Comparison of ENCODE assay signal across 16 cellular contexts in genomic region chr3:185728630-185729334, GRCh38.
DNase-seq lines count a peak whose midpoint lies in the region; ATAC-seq, FAIRE-seq and TF ChIP-seq lines count a peak whose summit lies in the region.
"Had no signal": no experiment of that assay in that cellular context is flagged by ENCODE, and none has a peak within 500 bp of the region (broad histone marks: within the 10 kb centered on the region; RNA-seq: fewer than 3 reads in every experiment).

No MANE protein-coding gene starts in this region.

- TF ChIP-seq CTCF in HepG2 (CRISPR knock-in tag; IDR thresholded peaks at IDR 0.05) (no peak), right lobe of liver (IDR thresholded peaks at IDR 0.05) (no peak), fibroblast of lung (conservative IDR thresholded peaks at IDR 0.05 in 1 of 2, IDR thresholded peaks at IDR 0.05 in 1 of 2; ENCODE audit: low read depth in 1 of 2, low read length in 2 of 2) (no peak), type B pancreatic cell (conservative IDR thresholded peaks at IDR 0.05) (no peak), sigmoid colon (IDR thresholded peaks at IDR 0.05) (no peak)

- no peak for ATAC-seq in HepG2
- ATAC-seq in right lobe of liver = no peak
- ATAC-seq: activated naive CD8-positive, alpha-beta T cell treated with anti-CD3 and anti-CD28 coated beads, Interleukin-2, amount 50 U/mL, for 24 hours had no signal

- H3K4me2 ChIP-seq in HepG2 (ENCODE audit: low read depth, low read length) (no peak overlapping the region; the same call in 1 of the 2 replicates), fibroblast of lung (ENCODE audit: extremely low read depth, insufficient read depth, low read length) (peak overlapping the region; percentile 79)

- peaks cover 46% of the 10 kb centered on the region for H3K4me1 Mint-ChIP-seq in type B pancreatic cell (ENCODE audit: unreplicated experiment)
- H3K4me1 Mint-ChIP-seq: activated naive CD8-positive, alpha-beta T cell treated with anti-CD3 and anti-CD28 coated beads, Interleukin-2, amount 50 U/mL, for 24 hours had no signal

- H3K4me3 ChIP-seq in HepG2 (replicated peaks in 1 of 3; ENCODE audit: insufficient read depth in 1 of 3, low read depth in 2 of 3, low read length in 3 of 3) (no peak overlapping the region), right lobe of liver (no peak overlapping the region), SK-N-MC (peak overlapping the region; percentile 42), fibroblast of lung (replicated peaks in 1 of 4; ENCODE audit: control extremely low read depth in 1 of 4, insufficient read depth in 1 of 4, low read depth in 3 of 4, low read length in 4 of 4) (peak overlapping the region in 1 of 4 experiments; percentile 9), sigmoid colon (no peak overlapping the region)

- intact Hi-C loops in HepG2 (cut with micrococcal nuclease; ENCODE audit: unreplicated experiment) (no loop called here), right lobe of liver (cut with DNase I) (no loop called here), sigmoid colon (cut with DNase I) (no loop called here)

- H3K36me3 ChIP-seq in HepG2 (replicated peaks in 1 of 2; ENCODE audit: control insufficient read depth in 1 of 2, insufficient read depth in 2 of 2, low read length in 2 of 2) = no peaks in the 10 kb centered on the region; a peak in 1 of 5 replicates
- H3K36me3 ChIP-seq in right lobe of liver = no peaks in the 10 kb centered on the region
- H3K36me3 ChIP-seq in SK-N-MC (ENCODE audit: insufficient read depth, low read length) = peaks cover 14% of the 10 kb centered on the region
- no peaks in the 10 kb centered on the region for H3K36me3 ChIP-seq in fibroblast of lung (ENCODE audit: control insufficient read depth, insufficient read depth, low read length)
- H3K36me3 ChIP-seq in sigmoid colon = no peaks in the 10 kb centered on the region

- no peak overlapping the region for H3K27ac ChIP-seq in HepG2 (ENCODE audit: extremely low read length, insufficient read depth, low read length)
- H3K27ac ChIP-seq in right lobe of liver = no peak overlapping the region
- H3K27ac ChIP-seq in SK-N-MC = peak overlapping the region; percentile 90
- peak overlapping the region; percentile 65 for H3K27ac ChIP-seq in fibroblast of lung (ENCODE audit: insufficient read depth, low read length)
- H3K27ac ChIP-seq in sigmoid colon = no peak overlapping the region

- TF ChIP-seq POLR2A in HepG2 (IDR thresholded peaks at IDR 0.05; ENCODE audit: insufficient read depth in 1 of 2, low read depth in 2 of 2, low read length in 2 of 2) (no peak), right lobe of liver (IDR thresholded peaks at IDR 0.05) (no peak), sigmoid colon (IDR thresholded peaks at IDR 0.05) (no peak)

- TF ChIP-seq RAD21 in HepG2 (CRISPR knock-in tag; IDR thresholded peaks at IDR 0.05) = no peak

- H3K9ac ChIP-seq in HepG2 (ENCODE audit: insufficient read depth, low read depth, low read length) (no peak overlapping the region), SK-N-MC (ENCODE audit: insufficient read length) (peak overlapping the region; percentile 38), fibroblast of lung (ENCODE audit: insufficient read depth, low read length) (no peak overlapping the region)

- H3K36me3 Mint-ChIP-seq in type B pancreatic cell = peaks cover 29% of the 10 kb centered on the region
- H3K36me3 Mint-ChIP-seq: IgD-negative memory B cell had no signal

- peaks cover 90% of the 10 kb centered on the region for H3K4me1 ChIP-seq in HepG2 (ENCODE audit: insufficient read depth, low read length)
- no peaks in the 10 kb centered on the region for H3K4me1 ChIP-seq in right lobe of liver
- H3K4me1 ChIP-seq in fibroblast of lung (ENCODE audit: control insufficient read depth, extremely low read depth, insufficient read depth, low read length) = peaks cover 31% of the 10 kb centered on the region
- no peaks in the 10 kb centered on the region for H3K4me1 ChIP-seq in sigmoid colon

- no peak overlapping the region for H3K4me3 Mint-ChIP-seq in type B pancreatic cell
- H3K4me3 Mint-ChIP-seq: activated naive CD8-positive, alpha-beta T cell treated with anti-CD3 and anti-CD28 coated beads, Interleukin-2, amount 50 U/mL, for 24 hours; IgD-negative memory B cell had no signal

- H3K27me3 ChIP-seq in HepG2 (ENCODE audit: control insufficient read depth in 1 of 2, insufficient read depth in 2 of 2, low read length in 2 of 2) = no peaks in the 10 kb centered on the region
- no peaks in the 10 kb centered on the region for H3K27me3 ChIP-seq in right lobe of liver
- H3K27me3 ChIP-seq in fibroblast of lung (ENCODE audit: control insufficient read depth, insufficient read depth, low read length) = no peaks in the 10 kb centered on the region
- H3K27me3 ChIP-seq in sigmoid colon = no peaks in the 10 kb centered on the region

- POLR2A ChIA-PET in HepG2 (lab: Yijun Ruan, JAX) = no interaction called here

- H3K27me3 Mint-ChIP-seq in type B pancreatic cell = no peaks in the 10 kb centered on the region

- H2AFZ ChIP-seq in HepG2 (ENCODE audit: low read length) (no peak overlapping the region), fibroblast of lung (ENCODE audit: low read length) (no peak overlapping the region)

- no TSS peak for BruUV-seq in HepG2 (replicated peaks; lab: Mats Ljungman, UMichigan)

- DNase-seq in HepG2 (ENCODE audit: low spot score) = no peak
- DNase-seq in right lobe of liver = no peak
- no peak for DNase-seq in SK-N-MC (ENCODE audit: low read depth, low spot score)
- peak in 1 of 2 donors; percentile 70 for DNase-seq in fibroblast of lung (ENCODE audit: low read depth in 2 of 2)
- no peak for DNase-seq in type B pancreatic cell (ENCODE audit: extremely low spot score, unreplicated experiment)
- no peak for DNase-seq in sigmoid colon
- DNase-seq in NCI-H446 (lab: John Stamatoyannopoulos, UW) = no peak
- no peak for DNase-seq in stimulated activated naive CD4-positive, alpha-beta T cell treated with Interleukin-2 at 50 U/mL for 16 hours (lab: John Stamatoyannopoulos, UW)
- DNase-seq: ACHN; activated naive CD8-positive, alpha-beta T cell treated with anti-CD3 and anti-CD28 coated beads, Interleukin-2, amount 50 U/mL, for 24 hours; cortex of kidney; NCI-H1417; NCI-H345; stimulated activated CD4-positive, alpha-beta T cell treated with anti-CD3 and anti-CD28 coated beads, Interleukin-12 subunit alpha, Interleukin-12 subunit beta, amount 100 ng/mL, for 4 hours; substantia nigra had no signal

- FAIRE-seq in HepG2 (lab: Jason Lieb, UNC) = no peak

- no peaks in the 10 kb centered on the region for H3K9me3 ChIP-seq in HepG2 (ENCODE audit: low read length)
- H3K9me3 ChIP-seq in right lobe of liver = no peaks in the 10 kb centered on the region
- H3K9me3 ChIP-seq in SK-N-MC (ENCODE audit: low read depth, low read length) = no peaks in the 10 kb centered on the region
- H3K9me3 ChIP-seq in fibroblast of lung (ENCODE audit: control insufficient read depth, insufficient read depth, low read depth, low read length) = no peaks in the 10 kb centered on the region
- no peaks in the 10 kb centered on the region for H3K9me3 ChIP-seq in sigmoid colon

- H3K79me2 ChIP-seq in HepG2 (ENCODE audit: insufficient read depth, low read length) = peaks cover 91% of the 10 kb centered on the region
- H3K79me2 ChIP-seq in fibroblast of lung (ENCODE audit: control insufficient read depth, insufficient read depth, low read length) = peaks cover 57% of the 10 kb centered on the region

- H3K9me3 Mint-ChIP-seq in type B pancreatic cell = no peaks in the 10 kb centered on the region
- H3K9me3 Mint-ChIP-seq: activated naive CD8-positive, alpha-beta T cell treated with anti-CD3 and anti-CD28 coated beads, Interleukin-2, amount 50 U/mL, for 24 hours had no signal

- peaks cover 95% of the 10 kb centered on the region for H4K20me1 ChIP-seq in HepG2 (ENCODE audit: insufficient read depth, low read length)
- no peaks in the 10 kb centered on the region for H4K20me1 ChIP-seq in fibroblast of lung (ENCODE audit: control insufficient read depth, extremely low read depth, insufficient read depth, low read length)

- CTCF ChIA-PET in HepG2 (lab: Yijun Ruan, JAX; ENCODE audit: low intra/inter-chr PET ratio, low total read pairs) = no interaction called here

- TF ChIP-seq EP300 in HepG2 (IDR thresholded peaks at IDR 0.05; ENCODE audit: low read depth in 2 of 2, low read length in 2 of 2) (no peak), HepG2 (CRISPR knock-in tag; IDR thresholded peaks at IDR 0.05; ENCODE audit: borderline replicate concordance) (no peak), sigmoid colon (IDR thresholded peaks at IDR 0.05) (no peak)

- H3K27ac Mint-ChIP-seq in type B pancreatic cell = peak overlapping the region; percentile 39
- H3K27ac Mint-ChIP-seq: activated naive CD8-positive, alpha-beta T cell treated with anti-CD3 and anti-CD28 coated beads, Interleukin-2, amount 50 U/mL, for 24 hours; IgD-negative memory B cell had no signal

- in situ Hi-C loops in HepG2 (cut with HindIII; ENCODE audit: extremely low pct_ligation_motif_present, low pct_unique_long_range_greater_than_20kb) = no loop called here

- WGBS in HepG2 (ENCODE audit: low lambda C conversion rate) = 95% methylated on average over 10 of the region's 10 CpGs
- 75% methylated on average over 9 of the region's 10 CpGs for WGBS in right lobe of liver (ENCODE audit: insufficient coverage, low coverage, low lambda C conversion rate, missing lambda C conversion rate)
- 91 to 96% methylated on average over 10 of the region's 10 CpGs for whole genome bisulfite sequencing in sigmoid colon, 2 donors

TF ChIP-seq in HepG2, 621 proteins besides CTCF, POLR2A, EP300 and RAD21:
- no peak for TF ChIP-seq AGO2 (optimal IDR thresholded peaks at IDR 0.05; ENCODE audit: low read depth, low read length)
- TF ChIP-seq ARNTL (CRISPR knock-in tag; IDR thresholded peaks at IDR 0.05) = no peak
- TF ChIP-seq RBM22 (optimal IDR thresholded peaks at IDR 0.05; ENCODE audit: low read length) = peak; percentile 51
- TF ChIP-seq ZNF510 (CRISPR knock-in tag; IDR thresholded peaks at IDR 0.05; ENCODE audit: low read depth) = no peak
- no peak for TF ChIP-seq ZNF879 (CRISPR knock-in tag; IDR thresholded peaks at IDR 0.05)

Comparison
In these comparisons a context has a peak if more than half of its experiments do, and no peak if none do; other contexts are left out.
1. H3K27ac ChIP-seq: peak in SK-N-MC (single experiment) and fibroblast of lung (single experiment); none in HepG2 (single experiment), right lobe of liver (0 of 3) and sigmoid colon (0 of 4).